Comparison of ENCODE assay signal across 8 cellular contexts in the genomic region with DNA sequence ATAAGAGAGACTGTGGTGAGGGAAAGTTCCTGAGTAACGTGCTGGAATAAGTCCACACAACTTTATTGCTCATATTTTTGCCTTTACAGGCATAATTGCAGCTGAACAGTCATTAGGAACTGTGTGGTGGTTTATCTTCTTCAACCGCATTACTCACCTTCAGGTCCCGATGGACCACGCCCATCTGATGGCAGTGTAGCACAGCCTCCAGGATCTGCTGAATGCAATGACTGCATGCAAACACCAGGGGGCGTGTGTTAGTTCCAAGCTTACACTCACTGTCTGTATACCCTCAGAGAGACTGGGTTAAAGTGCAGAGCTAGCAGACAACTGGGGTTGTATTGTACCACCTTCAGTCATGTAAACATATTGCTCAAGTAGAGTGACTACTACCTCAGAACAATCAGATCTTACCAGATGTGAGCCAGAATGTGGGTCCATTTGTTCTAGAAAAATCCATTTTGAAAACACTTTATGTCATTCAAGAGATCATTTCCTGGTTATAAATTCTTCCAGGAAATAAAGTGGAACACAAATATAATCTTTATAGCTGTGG.
DNase-seq lines count a peak whose midpoint lies in the region; ATAC-seq and TF ChIP-seq lines count a peak whose summit lies in the region.

No MANE protein-coding gene starts in this region.

- peaks cover 3% of the 10 kb centered on the region for H3K4me1 Mint-ChIP-seq in neural crest cell
- peaks cover 10% of the 10 kb centered on the region for H3K4me1 Mint-ChIP-seq in stimulated activated naive CD8-positive, alpha-beta T cell treated with anti-CD3 and anti-CD28 coated beads, Interleukin-15, amount 100 ng/mL, for 72 hours

- TF ChIP-seq CTCF in neural crest cell (conservative IDR thresholded peaks at IDR 0.05): peak; percentile 97

- H3K9me3 Mint-ChIP-seq in neural crest cell: no peaks in the 10 kb centered on the region
- H3K9me3 Mint-ChIP-seq in stimulated activated naive CD8-positive, alpha-beta T cell treated with anti-CD3 and anti-CD28 coated beads, Interleukin-15, amount 100 ng/mL, for 72 hours: no peaks in the 10 kb centered on the region

- H3K4me3 Mint-ChIP-seq in neural crest cell: no peak overlapping the region
- H3K4me3 Mint-ChIP-seq in stimulated activated naive CD8-positive, alpha-beta T cell treated with anti-CD3 and anti-CD28 coated beads, Interleukin-15, amount 100 ng/mL, for 72 hours: peak overlapping the region in 1 of 2 donors; percentile 13

- ATAC-seq in stimulated activated naive CD8-positive, alpha-beta T cell treated with anti-CD3 and anti-CD28 coated beads, Interleukin-15, amount 100 ng/mL, for 72 hours: peak; percentile 99

- H3K27me3 ChIP-seq in H7 (ENCODE audit: control insufficient read depth, insufficient read depth, low read length): no peaks in the 10 kb centered on the region

- H3K27me3 Mint-ChIP-seq in neural crest cell (ENCODE audit: low read depth): no peaks in the 10 kb centered on the region
- H3K27me3 Mint-ChIP-seq in stimulated activated naive CD8-positive, alpha-beta T cell treated with anti-CD3 and anti-CD28 coated beads, Interleukin-15, amount 100 ng/mL, for 72 hours: no peaks in the 10 kb centered on the region

- H3K36me3 ChIP-seq in H7 (replicated peaks; ENCODE audit: control insufficient read depth, insufficient read depth, low read length): no peaks in the 10 kb centered on the region

- DNase-seq in GDM1 (lab: John Stamatoyannopoulos, UW) (peak; percentile 80), H7 (peak; percentile 64), LoVo (ENCODE audit: low spot score) (peak; percentile 96), RPMI8226 (peak; percentile 73), activated T-helper 1 cell treated with Interleukin-2 at 50 U/mL for 16 hours (ENCODE audit: low read depth) (peak; percentile 78), fibroblast of peridontal ligament (ENCODE audit: extremely low read depth) (peak; percentile 92), neural crest cell (ENCODE audit: low read depth, low spot score) (peak; percentile 85)
- peak; percentile 87 to 95 for DNase-seq in stimulated activated naive CD8-positive, alpha-beta T cell treated with anti-CD3 and anti-CD28 coated beads, Interleukin-15, amount 100 ng/mL, for 72 hours

- no peak overlapping the region for H3K27ac Mint-ChIP-seq in neural crest cell (ENCODE audit: unreplicated experiment)
- H3K27ac Mint-ChIP-seq in stimulated activated naive CD8-positive, alpha-beta T cell treated with anti-CD3 and anti-CD28 coated beads, Interleukin-15, amount 100 ng/mL, for 72 hours: no peak overlapping the region

- peaks cover 7% of the 10 kb centered on the region for H3K36me3 Mint-ChIP-seq in neural crest cell (ENCODE audit: low read depth)

- H3K4me3 ChIP-seq in H7 (ENCODE audit: insufficient read depth, low read depth, low read length): no peak overlapping the region
